ENCODE assay signal across 7 cellular contexts in the genomic region with DNA sequence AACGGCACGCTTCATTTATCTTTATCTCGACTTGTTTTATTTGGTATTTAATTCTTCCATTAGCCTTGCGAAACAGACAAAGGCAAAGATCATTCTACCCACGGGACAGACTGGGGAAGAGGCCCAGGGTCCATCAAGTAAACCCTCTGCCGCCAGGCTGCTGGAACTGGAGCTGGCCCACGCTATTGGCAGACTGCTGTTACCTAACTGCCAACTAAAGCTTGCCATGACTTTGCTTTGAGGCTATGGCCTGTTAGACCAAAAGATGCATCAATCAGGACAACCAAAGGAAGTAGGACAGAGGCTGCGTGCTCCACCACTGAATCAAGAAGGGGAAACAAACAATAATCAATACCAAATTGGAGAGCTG. TPM values are rescaled to one million over a fixed set of nuclear protein-coding genes. Genes with fewer than 3 reads are reported as not detected.
DNase-seq lines count a peak whose midpoint lies in the region; ATAC-seq and TF ChIP-seq lines count a peak whose summit lies in the region.

No MANE protein-coding gene starts in this region.

- peak overlapping the region; percentile 69 for H3K4me2 ChIP-seq in hepatocyte

- no peaks in the 10 kb centered on the region for H3K27me3 ChIP-seq in hepatocyte

- no peaks in the 10 kb centered on the region for H3K4me1 ChIP-seq in hepatocyte (ENCODE audit: insufficient read depth)

- no peaks in the 10 kb centered on the region for H3K9me2 ChIP-seq in hepatocyte (replicated peaks; ENCODE audit: insufficient read depth)

- no peaks in the 10 kb centered on the region for H3K9me3 Mint-ChIP-seq in activated CD4-positive, alpha-beta memory T cell treated with anti-CD3 and anti-CD28 coated beads, Interleukin-2, amount 10 ng/mL, durations not matched to agents 7 days and 5 days
- peaks cover 3% of the 10 kb centered on the region for H3K9me3 Mint-ChIP-seq in stimulated activated memory B cell treated with anti-CD40 and anti-IgM and Interleukin-4, amounts not matched to agents 10 μg/mL and 1 μg/mL and 100 μg/mL, for 72 hours

- no peak for DNase-seq in HFF-Myc (ENCODE audit: extremely low read depth, low read depth)
- no peak for DNase-seq in activated CD4-positive, alpha-beta memory T cell treated with anti-CD3 and anti-CD28 coated beads, Interleukin-2, amount 10 ng/mL, durations not matched to agents 7 days and 5 days
- DNase-seq in hepatocyte (ENCODE audit: low spot score): no peak
- DNase-seq in cerebellum (ENCODE audit: low spot score): no peak
- DNase-seq in GOT3 (lab: John Stamatoyannopoulos, UW): no peak

- H3K4me3 Mint-ChIP-seq in activated CD4-positive, alpha-beta memory T cell treated with anti-CD3 and anti-CD28 coated beads, Interleukin-2, amount 10 ng/mL, durations not matched to agents 7 days and 5 days: peak overlapping the region; percentile 94
- H3K4me3 Mint-ChIP-seq in stimulated activated memory B cell treated with anti-CD40 and anti-IgM and Interleukin-4, amounts not matched to agents 10 μg/mL and 1 μg/mL and 100 μg/mL, for 72 hours: peak overlapping the region; percentile 94

- no peaks in the 10 kb centered on the region for H3K36me3 ChIP-seq in hepatocyte (replicated peaks; ENCODE audit: insufficient read depth, low read depth)

- peaks cover 7% of the 10 kb centered on the region for H3K27me3 Mint-ChIP-seq in activated CD4-positive, alpha-beta memory T cell treated with anti-CD3 and anti-CD28 coated beads, Interleukin-2, amount 10 ng/mL, durations not matched to agents 7 days and 5 days
- H3K27me3 Mint-ChIP-seq in stimulated activated memory B cell treated with anti-CD40 and anti-IgM and Interleukin-4, amounts not matched to agents 10 μg/mL and 1 μg/mL and 100 μg/mL, for 72 hours: peaks cover 7% of the 10 kb centered on the region

- H3K27ac ChIP-seq in hepatocyte: peak overlapping the region; percentile 16

- H4K20me1 ChIP-seq in hepatocyte (ENCODE audit: insufficient read depth, poor library complexity, severe bottlenecking): no peaks in the 10 kb centered on the region

- peaks cover 3% of the 10 kb centered on the region for H3K36me3 Mint-ChIP-seq in activated CD4-positive, alpha-beta memory T cell treated with anti-CD3 and anti-CD28 coated beads, Interleukin-2, amount 10 ng/mL, durations not matched to agents 7 days and 5 days (ENCODE audit: low read depth)
- peaks cover 5% of the 10 kb centered on the region for H3K36me3 Mint-ChIP-seq in stimulated activated memory B cell treated with anti-CD40 and anti-IgM and Interleukin-4, amounts not matched to agents 10 μg/mL and 1 μg/mL and 100 μg/mL, for 72 hours

- TF ChIP-seq CTCF in HFF-Myc (IDR thresholded peaks at IDR 0.05; ENCODE audit: low read depth, low read length, missing control alignments) (no peak), hepatocyte (IDR thresholded peaks at IDR 0.05; ENCODE audit: poor library complexity) (no peak)

- peak overlapping the region; percentile 93 for H3K4me3 ChIP-seq in HFF-Myc (replicated peaks; ENCODE audit: low read depth, low read length)
- H3K4me3 ChIP-seq in hepatocyte: no peak overlapping the region

- peak overlapping the region; percentile 50 for H2AFZ ChIP-seq in hepatocyte

- peaks cover 13% of the 10 kb centered on the region for H3K79me2 ChIP-seq in hepatocyte

- no peaks in the 10 kb centered on the region for H3K9me3 ChIP-seq in hepatocyte (ENCODE audit: low read depth)

- WGBS in hepatocyte (ENCODE audit: low lambda C conversion rate, missing lambda C conversion rate): 90% methylated on average over 8 of the region's 8 CpGs

- ATAC-seq in stimulated activated memory B cell treated with anti-CD40 and anti-IgM and Interleukin-4, amounts not matched to agents 10 μg/mL and 1 μg/mL and 100 μg/mL, for 72 hours: no peak
- ATAC-seq in GM21528 (IDR thresholded peaks at IDR 0.05; ENCODE audit: low FRiP score, unreplicated experiment): no peak

- CTCF ChIA-PET in activated CD4-positive, alpha-beta memory T cell treated with anti-CD3 and anti-CD28 coated beads, Interleukin-2, amount 10 ng/mL, durations not matched to agents 7 days and 5 days (lab: Charles Lee): interaction anchor here (1.5 to 3.3 kb wide), 5 partner anchors 12 to 236 kb away, joined by 4 to 18 read pairs (median 10); no protein-coding TSS in a partner anchor

- peak overlapping the region; percentile 83 for H3K27ac Mint-ChIP-seq in activated CD4-positive, alpha-beta memory T cell treated with anti-CD3 and anti-CD28 coated beads, Interleukin-2, amount 10 ng/mL, durations not matched to agents 7 days and 5 days
- H3K27ac Mint-ChIP-seq in stimulated activated memory B cell treated with anti-CD40 and anti-IgM and Interleukin-4, amounts not matched to agents 10 μg/mL and 1 μg/mL and 100 μg/mL, for 72 hours: peak overlapping the region; percentile 95

- peaks cover 19% of the 10 kb centered on the region for H3K4me1 Mint-ChIP-seq in activated CD4-positive, alpha-beta memory T cell treated with anti-CD3 and anti-CD28 coated beads, Interleukin-2, amount 10 ng/mL, durations not matched to agents 7 days and 5 days
- H3K4me1 Mint-ChIP-seq in stimulated activated memory B cell treated with anti-CD40 and anti-IgM and Interleukin-4, amounts not matched to agents 10 μg/mL and 1 μg/mL and 100 μg/mL, for 72 hours: peaks cover 15% of the 10 kb centered on the region

- POLR2A ChIA-PET in activated CD4-positive, alpha-beta memory T cell treated with anti-CD3 and anti-CD28 coated beads, Interleukin-2, amount 10 ng/mL, durations not matched to agents 7 days and 5 days (lab: Charles Lee): interaction anchor here (1.0 to 2.9 kb wide), 9 partner anchors 12 to 775 kb away, joined by 3 to 16 read pairs (median 5); a partner anchor contains a TSS

RNA-seq across cellular contexts. Expression of a gene that starts 0.8 kb away (rescaled TPM):
- total RNA-seq in activated CD4-positive, alpha-beta memory T cell treated with anti-CD3 and anti-CD28 coated beads, Interleukin-2, amount 10 ng/mL, durations not matched to agents 7 days and 5 days: 10 to 100 TPM; 13.7 to 15.6 TPM
- total RNA-seq in hepatocyte (20.6 and 21.1 TPM in 2 replicates), cerebellum (22.0 TPM)
- 20.7 and 24.6 TPM in 2 replicates for polyA plus RNA-seq in hepatocyte

RNA-seq across cellular contexts. Expression of a gene that starts 49.1 kb away (rescaled TPM):
- 1 to 10 TPM; 2.2 to 2.6 TPM for total RNA-seq in activated CD4-positive, alpha-beta memory T cell treated with anti-CD3 and anti-CD28 coated beads, Interleukin-2, amount 10 ng/mL, durations not matched to agents 7 days and 5 days
- 2.1 and 2.8 TPM in 2 replicates for total RNA-seq in hepatocyte
- 0.22 and 3.9 TPM in 2 replicates for polyA plus RNA-seq in hepatocyte
- total RNA-seq in cerebellum: 1.8 TPM

RNA-seq across cellular contexts. Expression of a gene that starts 52.3 kb away (rescaled TPM):
- total RNA-seq in activated CD4-positive, alpha-beta memory T cell treated with anti-CD3 and anti-CD28 coated beads, Interleukin-2, amount 10 ng/mL, durations not matched to agents 7 days and 5 days: not detected
- total RNA-seq in hepatocyte (3.1 and 4.3 TPM in 2 replicates), cerebellum (6.4 TPM)
- polyA plus RNA-seq in hepatocyte: 2.1 and 3.0 TPM in 2 replicates
